ENCODE assay signal across 10 cellular contexts in genomic region chr4:38967260-38968095, GRCh38.
DNase-seq lines count a peak whose midpoint lies in the region; ATAC-seq and TF ChIP-seq lines count a peak whose summit lies in the region.
"Had no signal": no experiment of that assay in that cellular context is flagged by ENCODE, and none has a peak within 500 bp of the region (broad histone marks: within the 10 kb centered on the region; RNA-seq: fewer than 3 reads in every experiment).

No MANE protein-coding gene starts in this region.

- ATAC-seq in HG02588 (IDR thresholded peaks at IDR 0.05; ENCODE audit: unreplicated experiment), result no peak

- no peak for TF ChIP-seq CTCF in BJ (IDR thresholded peaks at IDR 0.05; ENCODE audit: insufficient read depth, low read depth, low read length)
- peak; percentile 7 for TF ChIP-seq CTCF in choroid plexus epithelial cell (conservative IDR thresholded peaks at IDR 0.05; ENCODE audit: low read depth, low read length)

- H3K4me3 ChIP-seq in BJ (ENCODE audit: low read depth, low read length), result no peak overlapping the region
- H3K4me3 ChIP-seq in choroid plexus epithelial cell (ENCODE audit: low read depth, low read length), result no peak overlapping the region
- H3K4me3 ChIP-seq: upper lobe of left lung had no signal

- no peaks in the 10 kb centered on the region for H3K36me3 ChIP-seq in BJ (ENCODE audit: control insufficient read depth, insufficient read depth, low read length)
- H3K36me3 ChIP-seq: upper lobe of left lung had no signal

- POLR2A ChIA-PET in BJ (lab: Charles Lee), result interaction anchor here (0.7 kb wide), 1 partner anchor 962 kb away, joined by 3 read pairs; no protein-coding TSS in a partner anchor

- DNase-seq in BJ (ENCODE audit: low read depth) (peak; percentile 95), MV-4-11 (lab: John Stamatoyannopoulos, UW) (peak; percentile 19), choroid plexus epithelial cell (ENCODE audit: low read depth) (peak; percentile 99), mucosa of gallbladder (ENCODE audit: low spot score) (peak; percentile 38), NCI-H2227 treated with DMSO at 0.1 percent for 48 hours (lab: John Stamatoyannopoulos, UW) (no peak)
- no peak for DNase-seq in activated CD8-positive, alpha-beta memory T cell treated with anti-CD3 and anti-CD28 coated beads, Interleukin-2, amount 50 U/mL, for 4 hours
- DNase-seq in effector CD4-positive, alpha-beta T cell, result no peak
- DNase-seq: central memory CD4-positive, alpha-beta T cell; upper lobe of left lung had no signal

- no peaks in the 10 kb centered on the region for H3K27me3 ChIP-seq in BJ (ENCODE audit: control insufficient read depth, insufficient read depth, low read length)
- H3K27me3 ChIP-seq: upper lobe of left lung had no signal

- CTCF ChIA-PET in BJ (lab: Yijun Ruan, JAX), result interaction anchor here (0.8 to 1.2 kb wide), 2 partner anchors 14 to 168 kb away, joined by 3 to 4 read pairs; no protein-coding TSS in a partner anchor

Comparison
In these comparisons a context has a peak if more than half of its experiments do, and no peak if none do; other contexts are left out.
1. DNase-seq: peak in BJ (single experiment), MV-4-11 (single experiment), choroid plexus epithelial cell (single experiment) and mucosa of gallbladder (single experiment); none in NCI-H2227 treated with DMSO at 0.1 percent for 48 hours (single experiment), activated CD8-positive, alpha-beta memory T cell treated with anti-CD3 and anti-CD28 coated beads, Interleukin-2, amount 50 U/mL, for 4 hours (single experiment) and effector CD4-positive, alpha-beta T cell (single experiment).